In the genomic region with DNA sequence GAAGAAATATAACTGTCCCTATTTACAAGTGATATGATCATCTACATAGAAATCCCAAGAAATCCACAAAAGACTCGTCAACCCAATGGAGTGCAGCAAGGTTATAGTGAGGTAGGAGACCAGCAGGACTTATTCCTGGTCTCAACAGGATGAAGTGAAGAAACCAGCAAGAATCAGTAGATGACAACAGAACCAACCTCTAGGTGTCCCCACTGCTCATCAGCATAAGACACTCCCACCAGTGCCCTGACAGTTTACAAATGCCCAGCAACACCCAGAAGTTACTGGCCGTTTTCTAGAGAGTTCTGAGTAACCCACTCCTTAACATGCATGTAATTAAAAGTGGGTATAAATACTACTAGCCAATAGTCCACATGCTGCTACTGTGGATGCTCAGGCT, we compare ENCODE assay signal across 16 cellular contexts.
DNase-seq lines count a peak whose midpoint lies in the region; ATAC-seq and TF ChIP-seq lines count a peak whose summit lies in the region.
"Had no signal": no experiment of that assay in that cellular context is flagged by ENCODE, and none has a peak within 500 bp of the region (broad histone marks: within the 10 kb centered on the region; RNA-seq: fewer than 3 reads in every experiment).

No MANE protein-coding gene starts in this region.

- TF ChIP-seq CTCF in DOHH2 (IDR thresholded peaks at IDR 0.05; ENCODE audit: low read depth, low read length, poor library complexity, severe bottlenecking) (peak; percentile 33), RWPE2 (IDR thresholded peaks at IDR 0.05; ENCODE audit: poor library complexity, severe bottlenecking) (peak; percentile 31), foreskin keratinocyte (conservative IDR thresholded peaks at IDR 0.05) (peak; percentile 44)

- H3K9me3 ChIP-seq in DOHH2 (ENCODE audit: control insufficient read depth, insufficient read depth, low read length) = no peaks in the 10 kb centered on the region
- H3K9me3 ChIP-seq in RWPE2 (ENCODE audit: severe bottlenecking) = no peaks in the 10 kb centered on the region
- H3K9me3 ChIP-seq in CD8-positive, alpha-beta memory T cell (ENCODE audit: low read length) = no peaks in the 10 kb centered on the region
- H3K9me3 ChIP-seq: thoracic aorta had no signal

- POLR2A ChIA-PET in CD8-positive, alpha-beta memory T cell (lab: Charles Lee) = no interaction called here

- ATAC-seq in RWPE2 (ENCODE audit: low read depth) = 0 out of 3 replicates have a peak, but pooled peaks have one; percentile 19
- ATAC-seq in foreskin keratinocyte = no peak
- ATAC-seq in HG02588 (IDR thresholded peaks at IDR 0.05; ENCODE audit: unreplicated experiment) = no peak

- no peak overlapping the region for H3K4me2 ChIP-seq in DOHH2 (ENCODE audit: low read length)

- H3K27ac Mint-ChIP-seq in CD8-positive, alpha-beta memory T cell = no peak overlapping the region
- H3K27ac Mint-ChIP-seq: activated CD4-positive, alpha-beta memory T cell treated with anti-CD3 and anti-CD28 coated beads, Interleukin-2, amount 10 ng/mL, durations not matched to agents 7 days and 5 days; activated naive CD8-positive, alpha-beta T cell treated with anti-CD3 and anti-CD28 coated beads, Interleukin-2, amount 10 ng/mL, durations not matched to agents 7 days and 5 days; IgD-negative memory B cell; progenitor cell of endocrine pancreas had no signal

- no peaks in the 10 kb centered on the region for H3F3A ChIP-seq in DOHH2 (ENCODE audit: control insufficient read depth, insufficient read depth)

- H3K27me3 Mint-ChIP-seq in CD8-positive, alpha-beta memory T cell = no peaks in the 10 kb centered on the region
- H3K27me3 Mint-ChIP-seq: activated CD4-positive, alpha-beta memory T cell treated with anti-CD3 and anti-CD28 coated beads, Interleukin-2, amount 10 ng/mL, durations not matched to agents 7 days and 5 days; activated naive CD8-positive, alpha-beta T cell treated with anti-CD3 and anti-CD28 coated beads, Interleukin-2, amount 10 ng/mL, durations not matched to agents 7 days and 5 days; IgD-negative memory B cell; progenitor cell of endocrine pancreas had no signal

- no peaks in the 10 kb centered on the region for H3K27me3 ChIP-seq in DOHH2 (ENCODE audit: control insufficient read depth, low read length)
- H3K27me3 ChIP-seq in RWPE2 (ENCODE audit: insufficient read depth, poor library complexity, severe bottlenecking) = no peaks in the 10 kb centered on the region
- H3K27me3 ChIP-seq in foreskin keratinocyte = no peaks in the 10 kb centered on the region
- H3K27me3 ChIP-seq in CD8-positive, alpha-beta memory T cell (ENCODE audit: insufficient read depth, low read length, poor library complexity, severe bottlenecking) = no peaks in the 10 kb centered on the region

- no peak overlapping the region for H3K4me3 Mint-ChIP-seq in CD8-positive, alpha-beta memory T cell
- H3K4me3 Mint-ChIP-seq: activated CD4-positive, alpha-beta memory T cell treated with anti-CD3 and anti-CD28 coated beads, Interleukin-2, amount 10 ng/mL, durations not matched to agents 7 days and 5 days; activated naive CD8-positive, alpha-beta T cell treated with anti-CD3 and anti-CD28 coated beads, Interleukin-2, amount 10 ng/mL, durations not matched to agents 7 days and 5 days; IgD-negative memory B cell had no signal

- DNase-seq in HK-2 (ENCODE audit: unreplicated experiment) (peak; percentile 3), RWPE2 (ENCODE audit: low spot score) (no peak), foreskin keratinocyte (peak in 1 of 2 donors; percentile 15), NCI-H1436 (lab: John Stamatoyannopoulos, UW) (no peak), KG1 (lab: John Stamatoyannopoulos, UW) (no peak)
- DNase-seq in CD8-positive, alpha-beta memory T cell = no peak
- DNase-seq: activated CD4-positive, alpha-beta memory T cell treated with anti-CD3 and anti-CD28 coated beads, Interleukin-2, amount 10 ng/mL, durations not matched to agents 7 days and 5 days; activated naive CD8-positive, alpha-beta T cell treated with anti-CD3 and anti-CD28 coated beads, Interleukin-2, amount 10 ng/mL, durations not matched to agents 7 days and 5 days; NCI-H1417 treated with DMSO at 0.1 percent for 48 hours; NCI-H2227 treated with DMSO at 0.1 percent for 48 hours; small intestine had no signal

- H3K4me1 Mint-ChIP-seq in CD8-positive, alpha-beta memory T cell = no peaks in the 10 kb centered on the region
- H3K4me1 Mint-ChIP-seq: activated CD4-positive, alpha-beta memory T cell treated with anti-CD3 and anti-CD28 coated beads, Interleukin-2, amount 10 ng/mL, durations not matched to agents 7 days and 5 days; activated naive CD8-positive, alpha-beta T cell treated with anti-CD3 and anti-CD28 coated beads, Interleukin-2, amount 10 ng/mL, durations not matched to agents 7 days and 5 days; IgD-negative memory B cell had no signal

- no peaks in the 10 kb centered on the region for H4K20me1 ChIP-seq in DOHH2 (ENCODE audit: control insufficient read depth, insufficient read depth, low read depth, low read length)

- H3K4me1 ChIP-seq in DOHH2 (ENCODE audit: control insufficient read depth, low read length) (no peaks in the 10 kb centered on the region), RWPE2 (ENCODE audit: insufficient read depth, poor library complexity, severe bottlenecking) (no peaks in the 10 kb centered on the region), foreskin keratinocyte (no peaks in the 10 kb centered on the region)
- H3K4me1 ChIP-seq in CD8-positive, alpha-beta memory T cell (ENCODE audit: insufficient read depth, low read length) = no peaks in the 10 kb centered on the region

- H3K79me2 ChIP-seq in DOHH2 (ENCODE audit: control insufficient read depth, low read length) = no peaks in the 10 kb centered on the region

- no peaks in the 10 kb centered on the region for H3K36me3 ChIP-seq in DOHH2 (ENCODE audit: control insufficient read depth, low read length)
- no peaks in the 10 kb centered on the region for H3K36me3 ChIP-seq in RWPE2 (ENCODE audit: low read depth)
- H3K36me3 ChIP-seq in CD8-positive, alpha-beta memory T cell (ENCODE audit: insufficient read depth, low read length) = no peaks in the 10 kb centered on the region
- H3K36me3 ChIP-seq: thoracic aorta had no signal

- H3K36me3 Mint-ChIP-seq in CD8-positive, alpha-beta memory T cell = no peaks in the 10 kb centered on the region
- H3K36me3 Mint-ChIP-seq: activated naive CD8-positive, alpha-beta T cell treated with anti-CD3 and anti-CD28 coated beads, Interleukin-2, amount 10 ng/mL, durations not matched to agents 7 days and 5 days; IgD-negative memory B cell had no signal

- H3K9me2 ChIP-seq in DOHH2 (replicated peaks; ENCODE audit: control insufficient read depth, low read length) = no peaks in the 10 kb centered on the region

- CTCF ChIA-PET in CD8-positive, alpha-beta memory T cell (lab: Charles Lee) = no interaction called here

- peaks cover 6 to 26% (median 13%) of the 10 kb centered on the region in 5 donors for H3K9me3 Mint-ChIP-seq in CD8-positive, alpha-beta memory T cell

- H3K4me3 ChIP-seq in DOHH2 (ENCODE audit: low read length) = no peak overlapping the region
- H3K4me3 ChIP-seq in RWPE2 (ENCODE audit: severe bottlenecking) = no peak overlapping the region
- H3K4me3 ChIP-seq in CD8-positive, alpha-beta memory T cell (ENCODE audit: low read length) = no peak overlapping the region
- H3K4me3 ChIP-seq: thoracic aorta had no signal

- no peak overlapping the region for H3K27ac ChIP-seq in DOHH2 (ENCODE audit: low read depth, low read length)
- H3K27ac ChIP-seq in RWPE2 (ENCODE audit: poor library complexity, severe bottlenecking) = no peak overlapping the region
- H3K27ac ChIP-seq in foreskin keratinocyte = no peak overlapping the region
- no peak overlapping the region for H3K27ac ChIP-seq in CD8-positive, alpha-beta memory T cell (ENCODE audit: low read depth, low read length)
- H3K27ac ChIP-seq: thoracic aorta had no signal
